ENCODE assay signal across 25 cellular contexts in genomic region chr1:20096840-20097447, GRCh38. TPM values are rescaled to one million over a fixed set of nuclear protein-coding genes. Genes with fewer than 3 reads are reported as not detected.
"Had no signal": no experiment of that assay in that cellular context is flagged by ENCODE, and none has a peak within 500 bp of the region (broad histone marks: within the 10 kb centered on the region; RNA-seq: fewer than 3 reads in every experiment).

No MANE protein-coding gene starts in this region.

- H3K4me3 ChIP-seq: SJSA1, SK-N-MC had no signal

- DNase-seq: KBM-7, NCI-H1048, NCI-H1105, NCI-H1417, NCI-H1436 treated with DMSO at 0.1 percent for 48 hours, NCI-H1694, NCI-H187 treated with DMSO at 0.1 percent for 48 hours, NCI-H2029 treated with DMSO at 0.1 percent for 48 hours, NCI-H2107, NCI-H226, NCI-H446, NCI-H510A, NCI-H524 treated with DMSO at 0.1 percent for 48 hours, NCI-H69, NCI-H774, Right ventricle myocardium superior, RPMI8226, SIG-M5 had no signal

- H3K4me1 ChIP-seq: SJSA1 had no signal

- H3K9me3 ChIP-seq: SJSA1 had no signal

- FAIRE-seq: HTR-8/SVneo, RCC 7860 had no signal

- H3K36me3 ChIP-seq: SJSA1 had no signal

- H3K27ac ChIP-seq: HL-60, SJSA1, SK-N-MC had no signal

RNA-seq across cellular contexts. Expression of gene PLA2G2D, which starts 22.4 kb away (rescaled TPM):
- total RNA-seq: LHCN-M2, MCF 10A, Right ventricle myocardium superior, SJSA1 had no signal

RNA-seq across cellular contexts. Expression of gene PLA2G5, which starts 26.9 kb away (rescaled TPM):
- total RNA-seq: LHCN-M2, MCF 10A, SJSA1 had no signal

RNA-seq across cellular contexts. Expression of gene PLA2G2F, which starts 42.2 kb away (rescaled TPM):
- total RNA-seq: LHCN-M2, MCF 10A, Right ventricle myocardium superior, SJSA1 had no signal
